Comparison of ENCODE assay signal across 2 cellular contexts in genomic region chr3:49683162-49683561, GRCh38.
TF ChIP-seq lines count a peak whose summit lies in the region.

No MANE protein-coding gene starts in this region.

TF ChIP-seq in IMR-90, 13 proteins besides CTCF, POLR2A, EP300 and RAD21:
- TF ChIP-seq MAZ (IDR thresholded peaks at IDR 0.05; ENCODE audit: borderline replicate concordance, low read depth, low read length) (no peak), MAFK (IDR thresholded peaks at IDR 0.05; ENCODE audit: low read depth, low read length) (no peak), FOS (IDR thresholded peaks at IDR 0.05; ENCODE audit: low read depth, low read length) (no peak), NFE2L2 (IDR thresholded peaks at IDR 0.05; ENCODE audit: low read depth, low read length) (no peak), SMC3 (IDR thresholded peaks at IDR 0.05; ENCODE audit: low read depth, low read length) (no peak), USF2 (IDR thresholded peaks at IDR 0.05; ENCODE audit: low read depth, low read length) (no peak), RCOR1 (IDR thresholded peaks at IDR 0.05; ENCODE audit: insufficient replicate concordance, low read length) (no peak), CHD1 (IDR thresholded peaks at IDR 0.05; ENCODE audit: low read depth, low read length) (no peak), CEBPB (IDR thresholded peaks at IDR 0.05; ENCODE audit: low read depth, low read length) (no peak), MXI1 (IDR thresholded peaks at IDR 0.05; ENCODE audit: borderline replicate concordance, low read depth, low read length) (no peak), RFX5 (IDR thresholded peaks at IDR 0.05; ENCODE audit: low read depth, low read length) (no peak), ELK1 (IDR thresholded peaks at IDR 0.05; ENCODE audit: borderline replicate concordance, low read depth, low read length) (no peak), BHLHE40 (IDR thresholded peaks at IDR 0.05; ENCODE audit: low read depth, low read length) (no peak)

TF ChIP-seq in K562, 482 proteins besides CTCF, POLR2A, EP300 and RAD21:
- TF ChIP-seq ASH1L (IDR thresholded peaks at IDR 0.05; ENCODE audit: borderline replicate concordance, low read depth, partially characterized antibody) = no peak
- TF ChIP-seq ZNF23 (CRISPR knock-in tag; IDR thresholded peaks at IDR 0.05) = no peak
- TF ChIP-seq SMAD4 (CRISPR knock-in tag; conservative IDR thresholded peaks at IDR 0.05) = no peak
- no peak for TF ChIP-seq ZNF518B (CRISPR knock-in tag; IDR thresholded peaks at IDR 0.05)
- TF ChIP-seq GTF2A2 (tag; IDR thresholded peaks at IDR 0.05) = no peak
- no peak for TF ChIP-seq MTA2 (IDR thresholded peaks at IDR 0.05; ENCODE audit: low read depth)
- no peak for TF ChIP-seq MXI1 (IDR thresholded peaks at IDR 0.05; ENCODE audit: low read depth, low read length)
- TF ChIP-seq RBM25 (IDR thresholded peaks at IDR 0.05; ENCODE audit: low read depth, low read length, severe bottlenecking) = no peak
